ENCODE assay signal across 8 cellular contexts in the genomic region with DNA sequence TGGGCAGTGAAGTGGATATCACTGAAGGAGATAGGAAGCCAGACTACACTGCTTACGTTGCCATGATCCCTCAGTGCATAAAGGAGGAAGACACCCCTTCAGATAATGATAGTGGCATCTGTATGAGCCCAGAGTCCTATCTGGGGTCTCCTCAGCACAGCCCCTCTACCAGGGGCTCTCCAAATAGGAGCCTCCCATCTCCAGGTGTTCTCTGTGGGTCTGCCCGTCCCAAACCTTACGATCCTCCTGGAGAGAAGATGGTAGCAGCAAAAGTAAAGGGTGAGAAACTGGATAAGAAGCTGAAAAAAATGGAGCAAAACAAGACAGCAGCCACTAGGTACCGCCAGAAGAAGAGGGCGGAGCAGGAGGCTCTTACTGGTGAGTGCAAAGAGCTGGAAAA. TPM values are rescaled to one million over a fixed set of nuclear protein-coding genes. Genes with fewer than 3 reads are reported as not detected.
DNase-seq lines count a peak whose midpoint lies in the region; ATAC-seq and TF ChIP-seq lines count a peak whose summit lies in the region.
"Not testable (repeated sequence)": the region's sequence is repeated elsewhere in the genome, so short reads cannot be mapped to it uniquely, and the experiment has no call there.

No MANE protein-coding gene starts in this region.

- not testable (repeated sequence) for H3K27me3 Mint-ChIP-seq in CD4-positive, alpha-beta T cell

- H3K36me3 ChIP-seq in esophagus (ENCODE audit: control insufficient read depth in 2 of 2, insufficient read depth in 2 of 2, low read length in 1 of 2) (peaks cover 8 to 40% of the 10 kb centered on the region in 2 donors), right lobe of liver (peaks cover 11 to 37% (median 27%) of the 10 kb centered on the region in 4 donors), thyroid gland (peaks cover 29 to 42% of the 10 kb centered on the region in 2 donors)
- H3K36me3 ChIP-seq in ovary = not testable (repeated sequence)

- peak overlapping the region; percentile 98 for H3K27ac Mint-ChIP-seq in CD4-positive, alpha-beta T cell

- peak overlapping the region; percentile 73; the same call in 1 of the 2 replicates for H3K4me3 ChIP-seq in Jurkat, Clone E6-1 (ENCODE audit: low read length)
- H3K4me3 ChIP-seq in WI38 (ENCODE audit: low read depth, low read length) = peak overlapping the region; percentile 98
- peak overlapping the region; percentile 97 for H3K4me3 ChIP-seq in astrocyte of the spinal cord (ENCODE audit: low read depth, low read length)
- H3K4me3 ChIP-seq in esophagus (ENCODE audit: low read depth in 1 of 2, low read length in 2 of 2) = peak overlapping the region; percentile 98 to 100
- H3K4me3 ChIP-seq in right lobe of liver = peak overlapping the region; percentile 100
- H3K4me3 ChIP-seq in ovary = peak overlapping the region; percentile 100
- H3K4me3 ChIP-seq in thyroid gland (replicated peaks in 1 of 3) = peak overlapping the region; percentile 10 to 99 (median 98)

- 6 to 17% methylated on average over 4 to 5 of the region's 5 CpGs for WGBS in esophagus, 2 donors
- WGBS in right lobe of liver (ENCODE audit: insufficient coverage, low coverage, low lambda C conversion rate, missing lambda C conversion rate) = 16% methylated on average over 3 of the region's 5 CpGs
- 1 to 9% (median 3%) methylated on average over 4 to 5 of the region's 5 CpGs for WGBS in ovary, 3 donors
- 26 to 29% methylated on average over 5 of the region's 5 CpGs for WGBS in thyroid gland, 2 donors

- peaks cover 67% of the 10 kb centered on the region for H3K4me1 Mint-ChIP-seq in CD4-positive, alpha-beta T cell (ENCODE audit: low read depth)

- in situ Hi-C loops in astrocyte of the spinal cord (cut with HindIII; ENCODE audit: low sequenced_read_pairs) = not testable (repeated sequence)

- H3K27ac ChIP-seq in CD4-positive, alpha-beta T cell (ENCODE audit: low read depth, low read length); right lobe of liver: not testable (repeated sequence)
- H3K27ac ChIP-seq in esophagus (ENCODE audit: low read depth in 2 of 2, low read length in 1 of 2) (peak overlapping the region; percentile 99 to 100), ovary (peak overlapping the region in 1 of 2 donors; percentile 12), thyroid gland (peak overlapping the region in 2 of 3 donors; percentile 99)

- DNase-seq in CD4-positive, alpha-beta T cell; Jurkat, Clone E6-1 (ENCODE audit: low read depth, low spot score); astrocyte of the spinal cord (ENCODE audit: low read depth, low spot score); ovary; thyroid gland: not testable (repeated sequence)
- peak in 1 of 3 donors; percentile 4 for DNase-seq in right lobe of liver

- not testable (repeated sequence) for TF ChIP-seq EP300 in ovary (IDR thresholded peaks at IDR 0.05)

- CTCF ChIA-PET in CD4-positive, alpha-beta T cell (lab: Charles Lee) = interaction anchor here (1.3 to 1.6 kb wide), 2 partner anchors 8 to 26 kb away, joined by 4 to 11 read pairs; no protein-coding TSS in a partner anchor

- peak overlapping the region; percentile 97 for H3K4me3 Mint-ChIP-seq in CD4-positive, alpha-beta T cell

- ATAC-seq in CD4-positive, alpha-beta T cell (ENCODE audit: poor library complexity); right lobe of liver: not testable (repeated sequence)

- intact Hi-C loops in CD4-positive, alpha-beta T cell (cut with DNase I, micrococcal nuclease); right lobe of liver (cut with DNase I): not testable (repeated sequence)
- intact Hi-C loops in ovary (cut with DNase I) (loop anchor here (5.0 to 10.0 kb wide), 6 partner anchors 117 to 657 kb away; a partner anchor contains a TSS), thyroid gland (cut with DNase I) (loop anchor here (10.0 kb wide), 1 partner anchor 277 kb away; a partner anchor contains a TSS)

- H3K9me3 ChIP-seq in CD4-positive, alpha-beta T cell (ENCODE audit: control insufficient read depth, low read length); esophagus (ENCODE audit: control insufficient read depth in 2 of 2, insufficient read depth in 1 of 2, low read depth in 1 of 2, low read length in 1 of 2); right lobe of liver; ovary; thyroid gland: not testable (repeated sequence)

- POLR2A ChIA-PET in CD4-positive, alpha-beta T cell (lab: Charles Lee) = interaction anchor here (0.7 to 5.7 kb wide), 10 partner anchors 8 to 522 kb away, joined by 3 to 129 read pairs (median 4); a partner anchor contains a TSS

- H3K4me1 ChIP-seq in esophagus (ENCODE audit: control insufficient read depth in 2 of 2, insufficient read depth in 2 of 2, low read length in 1 of 2) (peaks cover 3 to 12% of the 10 kb centered on the region in 2 donors), right lobe of liver (peaks cover 0 to 37% (median 14%) of the 10 kb centered on the region in 4 donors), ovary (ENCODE audit: insufficient read depth) (peaks cover 13% of the 10 kb centered on the region), thyroid gland (peaks cover 28 to 44% of the 10 kb centered on the region in 2 donors)

- peaks cover 73% of the 10 kb centered on the region for H3K36me3 Mint-ChIP-seq in CD4-positive, alpha-beta T cell (ENCODE audit: low read depth)

- not testable (repeated sequence) for H3K9me3 Mint-ChIP-seq in CD4-positive, alpha-beta T cell

- not testable (repeated sequence) for TF ChIP-seq CTCF in CD4-positive, alpha-beta T cell (IDR thresholded peaks at IDR 0.05); WI38 (IDR thresholded peaks at IDR 0.05; ENCODE audit: low read depth, low read length); astrocyte of the spinal cord (IDR thresholded peaks at IDR 0.05; ENCODE audit: low read depth, low read length); right lobe of liver (IDR thresholded peaks at IDR 0.05); ovary (IDR thresholded peaks at IDR 0.05); thyroid gland (IDR thresholded peaks at IDR 0.05)

- not testable (repeated sequence) for H3K27me3 ChIP-seq in CD4-positive, alpha-beta T cell (ENCODE audit: control insufficient read depth, insufficient read depth, low read length); esophagus (ENCODE audit: control insufficient read depth in 1 of 2, insufficient read depth in 2 of 2, low read length in 2 of 2); right lobe of liver; ovary; thyroid gland

- not testable (repeated sequence) for TF ChIP-seq POLR2A in right lobe of liver (IDR thresholded peaks at IDR 0.05); ovary (IDR thresholded peaks at IDR 0.05); thyroid gland (IDR thresholded peaks at IDR 0.05)

RNA-seq across cellular contexts. Expression of a gene that starts 1.7 kb away (rescaled TPM):
- total RNA-seq in CD4-positive, alpha-beta T cell = 100 to 1,000 TPM; 358 to 365 TPM
- 612 TPM for polyA plus RNA-seq in Jurkat, Clone E6-1 (2012; ENCODE audit: insufficient read depth, insufficient read length)
- 100 to 1,000 TPM; 432 to 522 TPM for polyA plus RNA-seq in esophagus
- total RNA-seq in right lobe of liver = 100 to 1,000 TPM; 114 to 187 (median 157) TPM
- total RNA-seq in ovary = 100 to 1,000 TPM; 212 to 611 (median 246) TPM
- polyA plus RNA-seq in ovary = 100 to 1,000 TPM; 393 to 398 TPM
- 100 to 1,000 TPM; 173 to 273 (median 210) TPM for total RNA-seq in thyroid gland

RNA-seq across cellular contexts. Expression of a gene that starts 10.5 kb away (rescaled TPM):
- total RNA-seq in CD4-positive, alpha-beta T cell = 10 to 100 TPM; 65.8 to 69.7 TPM
- polyA plus RNA-seq in Jurkat, Clone E6-1 (2012; ENCODE audit: insufficient read depth, insufficient read length) = 95.4 TPM
- polyA plus RNA-seq in esophagus (100 to 1,000 TPM in 1 of 2 donors, 10 to 100 TPM in 1; 94.0 to 116 TPM), ovary (100 to 1,000 TPM in 1 of 2 donors, 1 to 10 TPM in 1; 9.1 to 130 TPM)
- total RNA-seq in right lobe of liver (100 to 1,000 TPM in 2 of 6 experiments, 10 to 100 TPM in 4; 31.0 to 104 (median 32.8) TPM), ovary (100 to 1,000 TPM in 1 of 7 donors, 10 to 100 TPM in 6; 41.9 to 117 (median 44.2) TPM), thyroid gland (100 to 1,000 TPM; 120 to 243 (median 171) TPM)

RNA-seq across cellular contexts. Expression of a gene that starts 20.0 kb away (rescaled TPM):
- total RNA-seq in CD4-positive, alpha-beta T cell = 10 to 100 TPM; 19.8 to 20.4 TPM
- 23.0 TPM for polyA plus RNA-seq in Jurkat, Clone E6-1 (2012; ENCODE audit: insufficient read depth, insufficient read length)
- polyA plus RNA-seq in esophagus (1 to 10 TPM; 4.2 to 9.0 TPM), ovary (10 to 100 TPM; 11.4 to 19.2 TPM)
- total RNA-seq in right lobe of liver (10 to 100 TPM; 17.4 to 24.4 (median 21.5) TPM), ovary (10 to 100 TPM; 13.1 to 23.9 (median 19.9) TPM), thyroid gland (10 to 100 TPM; 21.4 to 30.5 (median 26.7) TPM)

RNA-seq across cellular contexts. Expression of a gene that starts 48.5 kb away (rescaled TPM):
- total RNA-seq in CD4-positive, alpha-beta T cell = 10 to 100 TPM; 29.2 to 30.1 TPM
- polyA plus RNA-seq in Jurkat, Clone E6-1 (2012; ENCODE audit: insufficient read depth, insufficient read length) = 0.10 TPM
- under 1 TPM; 0.09 to 0.37 TPM for polyA plus RNA-seq in esophagus
- total RNA-seq in right lobe of liver = under 1 TPM in 1 of 6 experiments, not detected in 5; 0.06 TPM
- under 1 TPM in 6 of 7 donors, not detected in 1; 0.05 to 0.23 (median 0.11) TPM for total RNA-seq in ovary
- polyA plus RNA-seq in ovary = under 1 TPM; 0.02 to 0.07 TPM
- 10 to 100 TPM in 1 of 4 donors, 1 to 10 TPM in 3; 3.7 to 10.7 (median 6.4) TPM for total RNA-seq in thyroid gland
